Comparison of ENCODE assay signal across 8 cellular contexts in the genomic region with DNA sequence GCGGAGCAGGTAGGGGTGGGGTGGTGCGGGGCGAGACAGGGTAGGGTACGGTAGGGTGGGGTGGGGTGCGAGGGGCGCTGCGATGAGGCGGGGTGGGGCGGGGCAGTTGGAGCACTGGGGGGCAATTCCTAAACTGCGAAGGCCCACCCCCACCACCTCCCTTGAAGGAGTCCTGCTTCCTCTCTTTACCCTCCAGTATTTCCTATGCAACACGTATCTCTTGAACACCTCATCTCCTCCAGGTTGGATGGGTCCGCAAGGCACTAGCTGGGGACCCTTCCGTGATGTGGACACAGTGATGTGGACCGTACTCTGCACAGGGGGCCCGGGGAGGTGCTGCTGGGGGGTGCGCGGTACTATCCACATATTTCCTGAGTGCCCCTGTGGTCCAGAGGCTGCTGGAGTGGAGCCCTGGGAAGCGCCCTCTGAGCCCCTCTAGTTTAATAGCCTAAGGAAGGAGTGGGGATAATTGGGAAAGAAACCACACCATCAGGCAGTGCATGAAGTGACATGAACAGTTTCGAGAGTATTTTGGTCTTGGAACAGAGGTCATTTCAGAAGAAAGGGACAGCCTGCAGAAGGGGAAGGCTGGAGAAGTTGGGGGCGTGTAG. TPM values are rescaled to one million over a fixed set of nuclear protein-coding genes. Genes with fewer than 3 reads are reported as not detected.
A peak's percentile ranks its signal among the peaks of the same experiment; 100 is the strongest.
DNase-seq lines count a peak whose midpoint lies in the region; ATAC-seq and TF ChIP-seq lines count a peak whose summit lies in the region.

No MANE protein-coding gene starts in this region.

- H3K9me3 ChIP-seq in RWPE2 (ENCODE audit: severe bottlenecking) (no peaks in the 10 kb centered on the region), psoas muscle (no peaks in the 10 kb centered on the region)

- WGBS in psoas muscle, 3 donors = 25 to 41% (median 34%) methylated on average over 11 to 20 of the region's 20 CpGs

- TF ChIP-seq CTCF in GM10266 (IDR thresholded peaks at IDR 0.05; ENCODE audit: control insufficient read depth, insufficient read depth, low read depth, missing control alignments) = no peak
- TF ChIP-seq CTCF in RWPE2 (IDR thresholded peaks at IDR 0.05; ENCODE audit: poor library complexity, severe bottlenecking) = no peak
- no peak for TF ChIP-seq CTCF in fibroblast of mammary gland (conservative IDR thresholded peaks at IDR 0.05; ENCODE audit: control insufficient read depth, insufficient read depth, low read depth, low read length)
- no peak for TF ChIP-seq CTCF in psoas muscle (IDR thresholded peaks at IDR 0.05)

- H3K27ac ChIP-seq in RWPE2 (ENCODE audit: poor library complexity, severe bottlenecking) = no peak overlapping the region
- peak overlapping the region; percentile 65 for H3K27ac ChIP-seq in psoas muscle

- peak; percentile 34 for DNase-seq in GM10266 (ENCODE audit: extremely low spot score)
- no peak for DNase-seq in RWPE2 (ENCODE audit: low spot score)
- DNase-seq in fibroblast of mammary gland (ENCODE audit: low read depth) = no peak
- no peak for DNase-seq in psoas muscle
- DNase-seq in stimulated activated CD4-positive, alpha-beta T cell treated with anti-CD3 and anti-CD28 coated beads, Interleukin-1b, Interleukin-23, amount 100 ng/mL, for 48 hours = no peak
- no peak for DNase-seq in COR-L47 (lab: John Stamatoyannopoulos, UW)

- H3K4me1 ChIP-seq in RWPE2 (ENCODE audit: insufficient read depth, poor library complexity, severe bottlenecking) (peaks cover 5% of the 10 kb centered on the region), psoas muscle (peaks cover 13% of the 10 kb centered on the region)

- no peak overlapping the region for H3K4me3 ChIP-seq in RWPE2 (ENCODE audit: severe bottlenecking)
- peak overlapping the region; percentile 9 for H3K4me3 ChIP-seq in fibroblast of mammary gland (ENCODE audit: control insufficient read depth, low read depth, low read length)
- H3K4me3 ChIP-seq in psoas muscle = peak overlapping the region; percentile 63

- intact Hi-C loops in psoas muscle (cut with DNase I) = loop anchor here in 1 of 2 donors (5.0 kb wide), 1 partner anchor 207 kb away; no protein-coding TSS in a partner anchor

- no peaks in the 10 kb centered on the region for H3K36me3 ChIP-seq in RWPE2 (ENCODE audit: low read depth)
- no peaks in the 10 kb centered on the region for H3K36me3 ChIP-seq in psoas muscle (ENCODE audit: insufficient read depth in 1 of 2, low read depth in 1 of 2)

- H3K27me3 ChIP-seq in RWPE2 (ENCODE audit: insufficient read depth, poor library complexity, severe bottlenecking) = no peaks in the 10 kb centered on the region
- peaks cover 0 to 20% (median 0%) of the 10 kb centered on the region in 3 donors for H3K27me3 ChIP-seq in psoas muscle (ENCODE audit: insufficient read depth in 3 of 3, low read length in 2 of 3)

- ATAC-seq in RWPE2 (ENCODE audit: low read depth) = peak; percentile 3; the same call in 1 of the 3 replicates
- peak in 3 of 4 donors; percentile 3 to 16 (median 8) for ATAC-seq in psoas muscle
- no peak for ATAC-seq in HG03565 (IDR thresholded peaks at IDR 0.05; ENCODE audit: unreplicated experiment)
- no peak for ATAC-seq in GM18907 (IDR thresholded peaks at IDR 0.05; ENCODE audit: unreplicated experiment)

RNA-seq across cellular contexts. Expression of gene IL17D, which starts 1.1 kb away (rescaled TPM):
- total RNA-seq in psoas muscle = 10 to 100 TPM in 3 of 4 donors, 1 to 10 TPM in 1; 3.0 to 78.9 (median 39.4) TPM
- 1 to 10 TPM; 1.0 to 7.7 (median 5.6) TPM for polyA plus RNA-seq in psoas muscle

Comparison
In these comparisons a context has a peak if more than half of its experiments do, and no peak if none do; other contexts are left out.
1. ATAC-seq: peak in RWPE2 (single experiment) and psoas muscle (3 of 4); none in HG03565 (single experiment) and GM18907 (single experiment).